25 cellular contexts compared by ENCODE assay signal in genomic region chr5:52181403-52181802, GRCh38.
"Had no signal": no experiment of that assay in that cellular context is flagged by ENCODE, and none has a peak within 500 bp of the region (broad histone marks: within the 10 kb centered on the region; RNA-seq: fewer than 3 reads in every experiment).

No MANE protein-coding gene starts in this region.

- H3K79me2 ChIP-seq: parathyroid adenoma had no signal

- H3K9me3 ChIP-seq: ovary, psoas muscle, right lobe of liver, sigmoid colon, stomach, thoracic aorta, tibial artery, transverse colon, upper lobe of right lung, uterus had no signal

- H3K36me3 ChIP-seq: ovary, right lobe of liver, sigmoid colon, stomach, thoracic aorta, tibial artery, transverse colon, upper lobe of right lung, uterus had no signal

- H3K27ac ChIP-seq: ovary, parathyroid adenoma, psoas muscle, right lobe of liver, sigmoid colon, stomach, thoracic aorta, tibial artery, transverse colon, upper lobe of right lung, uterus had no signal

- H3K9ac ChIP-seq: parathyroid adenoma had no signal

- DNase-seq: naive thymus-derived CD8-positive, alpha-beta T cell; nephron progenitor cell; occipital lobe; ovary; posterior cingulate gyrus; psoas muscle; right cardiac atrium; right lobe of liver; sigmoid colon; small intestine; stimulated activated CD4-positive, alpha-beta T cell treated with anti-CD3 and anti-CD28 coated beads, Interleukin-15, amount 100 ng/mL, for 24 hours; stimulated activated CD4-positive, alpha-beta T cell treated with anti-CD3 and anti-CD28 coated beads, Interleukin-2, amount 100 ng/mL, for 24 hours; stimulated activated CD4-positive, alpha-beta T cell treated with anti-CD3 and anti-CD28 coated beads, Interleukin-2, amount 100 ng/mL, for 48 hours; stimulated activated CD4-positive, alpha-beta T cell treated with anti-CD3 and anti-CD28 coated beads, Interleukin-4, amount 100 ng/mL, for 24 hours; stimulated activated naive B cell treated with anti-CD40 and anti-IgM and Interleukin-4, amounts not matched to agents 10 μg/mL and 1 μg/mL and 100 μg/mL, for 72 hours; stimulated activated naive CD4-positive, alpha-beta T cell treated with Interleukin-2 at 50 U/mL for 16 hours; stomach; tibial artery; transverse colon; upper lobe of right lung; uterus had no signal

- FAIRE-seq: small intestine had no signal

- H3K27me3 ChIP-seq: ovary, right lobe of liver, sigmoid colon, stomach, tibial artery, transverse colon, upper lobe of right lung, uterus had no signal

- H3K4me3 ChIP-seq: ovary, psoas muscle, right lobe of liver, sigmoid colon, stomach, thoracic aorta, tibial artery, transverse colon, upper lobe of right lung, uterus had no signal

- H2AFZ ChIP-seq: parathyroid adenoma had no signal

- H3K4me1 ChIP-seq: parathyroid adenoma, psoas muscle, right lobe of liver, sigmoid colon, stomach, tibial artery, transverse colon, upper lobe of right lung, uterus had no signal

- ATAC-seq: naive thymus-derived CD8-positive, alpha-beta T cell; natural killer cell treated with Interleukin-12 subunit alpha and Interleukin-12 subunit beta and Interleukin-15 and Interleukin-18, amount 100 ng/mL, for 72 hours; psoas muscle; right cardiac atrium; right lobe of liver; stimulated activated effector memory CD8-positive, alpha-beta T cell treated with anti-CD3 and anti-CD28 coated beads, Interleukin-12 subunit alpha, Interleukin-12 subunit beta, amount 100 ng/mL, for 72 hours; stimulated activated naive B cell treated with anti-CD40 and anti-IgM and Interleukin-4, amounts not matched to agents 10 μg/mL and 1 μg/mL and 100 μg/mL, for 72 hours; upper lobe of right lung had no signal
